22 cellular contexts compared by ENCODE assay signal in genomic region chr3:134350266-134350665, GRCh38. TPM values are rescaled to one million over a fixed set of nuclear protein-coding genes. Genes with fewer than 3 reads are reported as not detected.
DNase-seq lines count a peak whose midpoint lies in the region; ATAC-seq, FAIRE-seq and TF ChIP-seq lines count a peak whose summit lies in the region.
"Had no signal": no experiment of that assay in that cellular context is flagged by ENCODE, and none has a peak within 500 bp of the region (broad histone marks: within the 10 kb centered on the region; RNA-seq: fewer than 3 reads in every experiment).

No MANE protein-coding gene starts in this region.

- peak overlapping the region; percentile 39 for H3K27ac ChIP-seq in left ventricle myocardium inferior (replicated peaks)
- H3K27ac ChIP-seq in endodermal cell (ENCODE audit: low read depth, low read length) = no peak overlapping the region
- peak overlapping the region; percentile 3 for H3K27ac ChIP-seq in skeletal muscle tissue (ENCODE audit: low read depth, low read length)
- H3K27ac ChIP-seq: SK-N-MC had no signal

- no peak overlapping the region for H3K4me3 ChIP-seq in left ventricle myocardium inferior
- no peak overlapping the region for H3K4me3 ChIP-seq in endodermal cell (ENCODE audit: low read length)
- H3K4me3 ChIP-seq in skeletal muscle tissue (ENCODE audit: low read length in 3 of 3) = peak overlapping the region in 1 of 3 donors; percentile 9
- H3K4me3 ChIP-seq: prostate gland, SK-N-MC had no signal

- TF ChIP-seq CTCF in left ventricle myocardium inferior (IDR thresholded peaks at IDR 0.05; ENCODE audit: borderline replicate concordance) (no peak), endodermal cell (conservative IDR thresholded peaks at IDR 0.05) (no peak), D721Med (IDR thresholded peaks at IDR 0.05; ENCODE audit: insufficient read depth, missing control alignments) (no peak)

- ATAC-seq in Right ventricle myocardium superior (ENCODE audit: poor library complexity) (no peak), GM18858 (IDR thresholded peaks at IDR 0.05; ENCODE audit: unreplicated experiment) (no peak)
- ATAC-seq: activated naive CD8-positive, alpha-beta T cell treated with anti-CD3 and anti-CD28 coated beads, Interleukin-2, amount 50 U/mL, for 24 hours; stimulated activated memory B cell treated with anti-CD40 and anti-IgM and Interleukin-4, amounts not matched to agents 10 μg/mL and 1 μg/mL and 100 μg/mL, for 72 hours had no signal

- peaks cover 20% of the 10 kb centered on the region for H3K36me3 ChIP-seq in left ventricle myocardium inferior
- peaks cover 17% of the 10 kb centered on the region for H3K36me3 ChIP-seq in endodermal cell (ENCODE audit: control insufficient read depth, insufficient read depth, low read length)
- H3K36me3 ChIP-seq in skeletal muscle tissue (ENCODE audit: control insufficient read depth in 3 of 3, insufficient read depth in 3 of 3, low read length in 3 of 3) = peaks cover 6 to 14% (median 13%) of the 10 kb centered on the region in 3 donors
- H3K36me3 ChIP-seq: prostate gland had no signal

- H3K4me3 Mint-ChIP-seq in endodermal cell = no peak overlapping the region
- H3K4me3 Mint-ChIP-seq: activated naive CD8-positive, alpha-beta T cell treated with anti-CD3 and anti-CD28 coated beads, Interleukin-2, amount 50 U/mL, for 24 hours; nephron; stimulated activated memory B cell treated with anti-CD40 and anti-IgM and Interleukin-4, amounts not matched to agents 10 μg/mL and 1 μg/mL and 100 μg/mL, for 72 hours had no signal

- H3K9ac ChIP-seq in endodermal cell (ENCODE audit: extremely low read depth, low read length, poor library complexity, severe bottlenecking) (no peak overlapping the region), skeletal muscle tissue (ENCODE audit: low read depth in 1 of 3, low read length in 3 of 3) (no peak overlapping the region)

- H3K27me3 Mint-ChIP-seq in endodermal cell (ENCODE audit: insufficient read depth) = no peaks in the 10 kb centered on the region
- H3K27me3 Mint-ChIP-seq: activated naive CD8-positive, alpha-beta T cell treated with anti-CD3 and anti-CD28 coated beads, Interleukin-2, amount 50 U/mL, for 24 hours had no signal

- H3K4me1 ChIP-seq in left ventricle myocardium inferior (peaks cover 68% of the 10 kb centered on the region), endodermal cell (ENCODE audit: control insufficient read depth, insufficient read depth, low read length) (peaks cover 8% of the 10 kb centered on the region), skeletal muscle tissue (ENCODE audit: control insufficient read depth in 3 of 3, insufficient read depth in 3 of 3, low read length in 3 of 3) (peaks cover 64 to 69% (median 68%) of the 10 kb centered on the region in 3 donors)
- H3K4me1 ChIP-seq: prostate gland had no signal

- no peak overlapping the region for H3K27ac Mint-ChIP-seq in endodermal cell
- H3K27ac Mint-ChIP-seq: activated naive CD8-positive, alpha-beta T cell treated with anti-CD3 and anti-CD28 coated beads, Interleukin-2, amount 50 U/mL, for 24 hours; stimulated activated memory B cell treated with anti-CD40 and anti-IgM and Interleukin-4, amounts not matched to agents 10 μg/mL and 1 μg/mL and 100 μg/mL, for 72 hours had no signal

- H3K9me3 Mint-ChIP-seq in endodermal cell = peaks cover 9% of the 10 kb centered on the region

- H3K9me3 ChIP-seq in left ventricle myocardium inferior (replicated peaks) (peaks cover 22% of the 10 kb centered on the region), endodermal cell (ENCODE audit: control insufficient read depth, low read length) (peaks cover 12% of the 10 kb centered on the region), skeletal muscle tissue (ENCODE audit: control insufficient read depth in 3 of 3, low read length in 3 of 3) (peaks cover 0 to 3% (median 0%) of the 10 kb centered on the region in 3 donors)
- H3K9me3 ChIP-seq: prostate gland had no signal

- peaks cover 6% of the 10 kb centered on the region for H3K36me3 Mint-ChIP-seq in endodermal cell (ENCODE audit: low read depth)
- H3K36me3 Mint-ChIP-seq: stimulated activated memory B cell treated with anti-CD40 and anti-IgM and Interleukin-4, amounts not matched to agents 10 μg/mL and 1 μg/mL and 100 μg/mL, for 72 hours had no signal

- intact Hi-C loops in left ventricle myocardium inferior (cut with micrococcal nuclease) = no loop called here
- intact Hi-C loops in Right ventricle myocardium superior (cut with DNase I) = no loop called here

- FAIRE-seq in D721Med (lab: Jason Lieb, UNC) = no peak
- FAIRE-seq: A204.1, islet of Langerhans had no signal

- 95 to 97% methylated on average over 2 to 3 of the region's 3 CpGs for WGBS in endodermal cell (ENCODE audit: insufficient coverage in 1 of 2, insufficient read length in 1 of 2), 2 experiments

- H3K27me3 ChIP-seq in left ventricle myocardium inferior (ENCODE audit: low read depth) = no peaks in the 10 kb centered on the region
- H3K27me3 ChIP-seq in endodermal cell (ENCODE audit: control insufficient read depth, insufficient read depth, low read length, poor library complexity, severe bottlenecking) = no peaks in the 10 kb centered on the region
- no peaks in the 10 kb centered on the region for H3K27me3 ChIP-seq in skeletal muscle tissue (ENCODE audit: control insufficient read depth in 3 of 3, insufficient read depth in 3 of 3, low read length in 3 of 3)

- peaks cover 22% of the 10 kb centered on the region for H3K4me1 Mint-ChIP-seq in endodermal cell
- H3K4me1 Mint-ChIP-seq: activated naive CD8-positive, alpha-beta T cell treated with anti-CD3 and anti-CD28 coated beads, Interleukin-2, amount 50 U/mL, for 24 hours; stimulated activated memory B cell treated with anti-CD40 and anti-IgM and Interleukin-4, amounts not matched to agents 10 μg/mL and 1 μg/mL and 100 μg/mL, for 72 hours had no signal

- DNase-seq in left ventricle myocardium inferior = no peak
- no peak for DNase-seq in Right ventricle myocardium superior
- peak; percentile 41 for DNase-seq in endodermal cell
- no peak for DNase-seq in HuH-7.5 (ENCODE audit: low spot score)
- no peak for DNase-seq in D721Med (ENCODE audit: insufficient read length, low spot score)
- no peak for DNase-seq in cerebellar nuclear complex (lab: John Stamatoyannopoulos, UW)
- DNase-seq: activated CD4-positive, CD25-positive, alpha-beta regulatory T cell treated with anti-CD3 and anti-CD28 coated beads, Interleukin-2, amount 50 U/mL, for 72 hours; activated naive CD8-positive, alpha-beta T cell treated with anti-CD3 and anti-CD28 coated beads, Interleukin-2, amount 50 U/mL, for 24 hours; effector memory CD4-positive, alpha-beta T cell; Kasumi-1; NCI-H1105 treated with DMSO at 0.1 percent for 48 hours; NCI-H526 treated with DMSO at 0.1 percent for 48 hours; OCI-M1; T1000 had no signal

RNA-seq across cellular contexts. Expression of gene AMOTL2, which starts 24.0 kb away (rescaled TPM):
- 44.4 TPM for total RNA-seq in left ventricle myocardium inferior
- 63.0 TPM for total RNA-seq in Right ventricle myocardium superior
- 100 to 1,000 TPM; 109 to 153 TPM for total RNA-seq in endodermal cell
- 59.2 TPM for polyA plus RNA-seq in endodermal cell (2013, experiment 1 of 2)
- 56.9 TPM for polyA plus RNA-seq in endodermal cell (2013, experiment 2 of 2)
- total RNA-seq in skeletal muscle tissue = 56.9 TPM
